Comparison of ENCODE assay signal across 8 cellular contexts in genomic region chr18:25349926-25350560, GRCh38. TPM values are rescaled to one million over a fixed set of nuclear protein-coding genes. Genes with fewer than 3 reads are reported as not detected.
DNase-seq lines count a peak whose midpoint lies in the region; ATAC-seq and TF ChIP-seq lines count a peak whose summit lies in the region.

No MANE protein-coding gene starts in this region.

- peak overlapping the region; percentile 76; the same call in 1 of the 2 replicates for H3K9ac ChIP-seq in iPS-20b (ENCODE audit: low read depth, low read length)

- ATAC-seq in HG03432 (IDR thresholded peaks at IDR 0.05; ENCODE audit: unreplicated experiment) = no peak
- ATAC-seq in GM19328 (IDR thresholded peaks at IDR 0.05; ENCODE audit: unreplicated experiment) = no peak

- H3K9me3 ChIP-seq in iPS-20b (ENCODE audit: insufficient read depth, low read depth, low read length) (no peaks in the 10 kb centered on the region), spleen (peaks cover 0 to 3% (median 0%) of the 10 kb centered on the region in 8 donors)

- peak overlapping the region; percentile 95 for H3K4me3 ChIP-seq in iPS-20b (ENCODE audit: low read length)
- H3K4me3 ChIP-seq in spleen = peak overlapping the region; percentile 47 to 79 (median 58)

- TF ChIP-seq CTCF in spleen (IDR thresholded peaks at IDR 0.05 in 8 of 11, conservative IDR thresholded peaks at IDR 0.05 in 3 of 11) = no peak

- peak; percentile 13 for DNase-seq in activated CD8-positive, alpha-beta memory T cell treated with anti-CD3 and anti-CD28 coated beads, Interleukin-2, amount 50 U/mL, for 4 hours
- no peak for DNase-seq in activated CD8-positive, alpha-beta memory T cell treated with anti-CD3 and anti-CD28 coated beads, Interleukin-2, amount 50 U/mL, for 48 hours
- DNase-seq in anterior cingulate cortex (lab: John Stamatoyannopoulos, UW) (peak in 31 of 58 donors; percentile 3 to 65 (median 33)), spleen (peak; percentile 75), NCI-H1092 (lab: John Stamatoyannopoulos, UW) (no peak)

- H3K4me1 ChIP-seq in iPS-20b (ENCODE audit: insufficient read depth, low read length) = peaks cover 8% of the 10 kb centered on the region; the same call in 1 of the 2 replicates
- peaks cover 5 to 40% (median 24%) of the 10 kb centered on the region in 6 donors for H3K4me1 ChIP-seq in spleen

- no peak for TF ChIP-seq POLR2A in spleen (IDR thresholded peaks at IDR 0.05)

- WGBS in spleen, 5 donors = 0 to 4% (median 1%) methylated on average over 28 to 67 of the region's 67 CpGs

- H3K36me3 ChIP-seq in iPS-20b (ENCODE audit: insufficient read depth, low read depth, low read length) (no peaks in the 10 kb centered on the region), spleen (no peaks in the 10 kb centered on the region)

- peaks cover 54% of the 10 kb centered on the region for H3K27me3 ChIP-seq in iPS-20b (ENCODE audit: insufficient read depth, low read length)
- peaks cover 0 to 82% (median 36%) of the 10 kb centered on the region in 7 donors for H3K27me3 ChIP-seq in spleen (replicated peaks in 1 of 7)

- intact Hi-C loops in spleen (cut with DNase I; ENCODE audit: low total_unique reads) = loop anchor here (10.0 kb wide), 1 partner anchor 475 kb away; no protein-coding TSS in a partner anchor

- H3K27ac ChIP-seq in iPS-20b (ENCODE audit: low read length) (no peak overlapping the region), spleen (peak overlapping the region; percentile 66 to 92 (median 89))

RNA-seq across cellular contexts. Expression of gene ZNF521, which starts 1.9 kb away (rescaled TPM):
- 100 to 1,000 TPM in 4 of 7 donors, 10 to 100 TPM in 3; 55.6 to 136 (median 104) TPM for total RNA-seq in spleen
- 1 to 10 TPM; 2.9 to 8.0 (median 3.3) TPM for polyA plus RNA-seq in spleen

Comparison
In these comparisons a context has a peak if more than half of its experiments do, and no peak if none do; other contexts are left out.
1. DNase-seq: peak in activated CD8-positive, alpha-beta memory T cell treated with anti-CD3 and anti-CD28 coated beads, Interleukin-2, amount 50 U/mL, for 4 hours (single experiment), anterior cingulate cortex (31 of 58) and spleen (single experiment); none in activated CD8-positive, alpha-beta memory T cell treated with anti-CD3 and anti-CD28 coated beads, Interleukin-2, amount 50 U/mL, for 48 hours (single experiment) and NCI-H1092 (single experiment).